ENCODE assay signal across 2 cellular contexts in genomic region chr5:140262221-140262620, GRCh38.
TF ChIP-seq lines count a peak whose summit lies in the region.

No MANE protein-coding gene starts in this region.

TF ChIP-seq in IMR-90, 13 proteins besides CTCF, POLR2A, EP300 and RAD21:
- TF ChIP-seq BHLHE40 (IDR thresholded peaks at IDR 0.05; ENCODE audit: low read depth, low read length) (no peak), USF2 (IDR thresholded peaks at IDR 0.05; ENCODE audit: low read depth, low read length) (no peak), MAZ (IDR thresholded peaks at IDR 0.05; ENCODE audit: borderline replicate concordance, low read depth, low read length) (no peak), CEBPB (IDR thresholded peaks at IDR 0.05; ENCODE audit: low read depth, low read length) (no peak), CHD1 (IDR thresholded peaks at IDR 0.05; ENCODE audit: low read depth, low read length) (no peak)

TF ChIP-seq in WTC11, 78 proteins besides CTCF, POLR2A, EP300 and RAD21:
- TF ChIP-seq ZNF121 (CRISPR knock-in tag; IDR thresholded peaks at IDR 0.05) = no peak
- no peak for TF ChIP-seq ERG (CRISPR knock-in tag; IDR thresholded peaks at IDR 0.05)
- TF ChIP-seq ATF2 (CRISPR knock-in tag; IDR thresholded peaks at IDR 0.05; ENCODE audit: borderline replicate concordance, low read depth) = no peak
